Comparison of ENCODE assay signal across 11 cellular contexts in the genomic region with DNA sequence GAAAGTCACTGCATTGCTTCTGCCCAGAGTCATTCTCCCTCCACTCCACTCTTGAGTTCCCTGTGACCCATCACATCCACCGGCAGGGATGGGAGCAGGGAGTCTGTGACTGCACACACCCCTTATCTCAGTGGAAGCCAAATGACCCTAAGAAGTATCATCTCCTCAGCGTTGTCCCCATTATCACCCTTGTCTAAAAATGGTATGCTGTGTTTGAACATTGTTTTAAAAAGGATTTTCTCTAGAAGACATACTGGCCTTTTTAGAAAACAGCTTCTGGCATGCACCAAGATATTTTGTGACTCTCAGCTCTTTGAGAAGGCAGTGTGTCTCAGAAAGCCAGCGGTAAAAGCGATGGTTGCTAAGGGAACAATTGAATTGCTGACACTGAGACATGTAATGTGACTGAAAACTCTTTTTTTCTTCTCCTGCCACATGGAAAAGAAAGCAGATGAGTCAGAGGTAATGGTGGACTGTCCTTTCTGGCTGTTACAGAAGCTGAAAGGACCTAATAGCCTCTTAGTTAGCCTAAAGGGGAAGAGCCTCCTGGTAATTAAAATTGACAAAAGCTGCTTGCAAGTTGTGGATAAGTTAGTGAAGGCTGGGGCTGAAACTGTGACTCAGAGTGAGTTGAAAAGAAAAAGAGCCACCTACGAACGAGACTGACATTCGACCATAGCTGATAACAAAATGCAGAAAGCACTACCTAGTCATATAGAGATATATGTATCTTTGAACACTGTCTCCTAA.
A peak's percentile ranks its signal among the peaks of the same experiment; 100 is the strongest.
DNase-seq lines count a peak whose midpoint lies in the region; ATAC-seq, FAIRE-seq and TF ChIP-seq lines count a peak whose summit lies in the region.
"Had no signal": no experiment of that assay in that cellular context is flagged by ENCODE, and none has a peak within 500 bp of the region (broad histone marks: within the 10 kb centered on the region; RNA-seq: fewer than 3 reads in every experiment).

No MANE protein-coding gene starts in this region.

- no peaks in the 10 kb centered on the region for H4K20me1 ChIP-seq in H1 (replicated peaks in 1 of 2; ENCODE audit: control insufficient read depth in 1 of 2, insufficient read depth in 2 of 2, low read length in 2 of 2)

- H3K4me3 ChIP-seq in H1 (ENCODE audit: extremely low read depth in 1 of 4, insufficient read depth in 2 of 4, low read depth in 3 of 4, low read length in 4 of 4) = no peak overlapping the region
- H3K4me3 ChIP-seq: left ventricle myocardium inferior, SK-N-MC had no signal

- H3K27ac ChIP-seq in H1 (ENCODE audit: low read depth, low read length) = no peak overlapping the region
- H3K27ac ChIP-seq: HL-60, left ventricle myocardium inferior, SK-N-MC had no signal

- H3K79me1 ChIP-seq in H1 (ENCODE audit: low read depth, low read length) = no peaks in the 10 kb centered on the region

- no peak overlapping the region for H4K8ac ChIP-seq in H1 (ENCODE audit: extremely low read depth, insufficient read depth, low read length)

- peak overlapping the region; percentile 92 for H2AFZ ChIP-seq in H1 (ENCODE audit: low read length)

- H3K27me3 Mint-ChIP-seq in activated CD8-positive, alpha-beta memory T cell treated with anti-CD3 and anti-CD28 coated beads, Interleukin-2, amount 10 ng/mL, durations not matched to agents 7 days and 5 days = no peaks in the 10 kb centered on the region

- no peaks in the 10 kb centered on the region for H3K27me3 ChIP-seq in H1 (replicated peaks in 1 of 4; ENCODE audit: control insufficient read depth in 3 of 4, extremely low read depth in 1 of 4, insufficient read depth in 3 of 4, low read length in 3 of 4)

- no peaks in the 10 kb centered on the region; a peak in 2 of 7 replicates for H3K4me1 ChIP-seq in H1 (replicated peaks in 1 of 4; ENCODE audit: control insufficient read depth in 3 of 4, insufficient read depth in 4 of 4, low read length in 3 of 4)
- H3K4me1 ChIP-seq: left ventricle myocardium inferior had no signal

- peak; percentile 61 for DNase-seq in activated CD8-positive, alpha-beta memory T cell treated with anti-CD3 and anti-CD28 coated beads, Interleukin-2, amount 10 ng/mL, durations not matched to agents 7 days and 5 days
- no peak for DNase-seq in activated CD8-positive, alpha-beta memory T cell treated with anti-CD3 and anti-CD28 coated beads, Interleukin-2, amount 50 U/mL, for 4 hours
- DNase-seq in SK-MEL-5 (ENCODE audit: low read depth, low spot score) (peak; percentile 11), H1 (ENCODE audit: low read depth in 1 of 2, low spot score in 2 of 2) (no peak), RKO (ENCODE audit: low spot score) (no peak), RCC 7860 (ENCODE audit: low spot score) (no peak)
- DNase-seq in stimulated activated CD4-positive, alpha-beta T cell treated with anti-CD3 and anti-CD28 coated beads, Interleukin-1b, Interleukin-23, amount 100 ng/mL, for 48 hours = peak; percentile 56
- DNase-seq: left ventricle myocardium inferior had no signal

- in situ Hi-C loops in SK-MEL-5 (cut with HindIII; ENCODE audit: low pct_unique_long_range_greater_than_20kb, low sequenced_read_pairs) = no loop called here

- no peak for TF ChIP-seq POLR2A in H1 (IDR thresholded peaks at IDR 0.05; ENCODE audit: control extremely low read depth in 1 of 2, low read depth in 2 of 2, low read length in 2 of 2)

- H3K4me1 Mint-ChIP-seq in activated CD8-positive, alpha-beta memory T cell treated with anti-CD3 and anti-CD28 coated beads, Interleukin-2, amount 10 ng/mL, durations not matched to agents 7 days and 5 days = peaks cover 85% of the 10 kb centered on the region

- peak; percentile 62 for ATAC-seq in activated CD8-positive, alpha-beta memory T cell treated with anti-CD3 and anti-CD28 coated beads, Interleukin-2, amount 10 ng/mL, durations not matched to agents 7 days and 5 days
- ATAC-seq in HG03571 (IDR thresholded peaks at IDR 0.05; ENCODE audit: unreplicated experiment) = no peak

- no peak overlapping the region for H4K5ac ChIP-seq in H1 (ENCODE audit: insufficient read length, low read depth, low read length)

- FAIRE-seq in H1 (lab: Jason Lieb, UNC) (no peak), RCC 7860 (lab: Jason Lieb, UNC) (no peak)

- TF ChIP-seq EP300 in H1 (IDR thresholded peaks at IDR 0.05; ENCODE audit: borderline replicate concordance in 1 of 2, low read depth in 2 of 2, low read length in 2 of 2) = no peak

- no peak overlapping the region for H2BK5ac ChIP-seq in H1 (ENCODE audit: low read depth, low read length)

- H3K9ac ChIP-seq in H1 (replicated peaks in 1 of 4; ENCODE audit: extremely low read depth in 1 of 4, low read depth in 3 of 4, low read length in 3 of 4) = no peak overlapping the region

- CTCF ChIA-PET in activated CD8-positive, alpha-beta memory T cell treated with anti-CD3 and anti-CD28 coated beads, Interleukin-2, amount 10 ng/mL, durations not matched to agents 7 days and 5 days (lab: Charles Lee) = interaction anchor here (0.7 to 1.6 kb wide), 13 partner anchors 8 to 526 kb away, joined by 3 to 6 read pairs (median 4); no protein-coding TSS in a partner anchor
- CTCF ChIA-PET in H1 (lab: Charles Lee; ENCODE audit: partially characterized antibody) = interaction anchor here (0.5 to 3.0 kb wide), 7 partner anchors 9 to 595 kb away, joined by 3 to 29 read pairs (median 4); no protein-coding TSS in a partner anchor

- H4K91ac ChIP-seq in H1 (replicated peaks; ENCODE audit: insufficient read length, low read length) = no peak overlapping the region

- no peak overlapping the region for H2BK20ac ChIP-seq in H1 (ENCODE audit: low read length)

- no peak overlapping the region for H2AK5ac ChIP-seq in H1 (ENCODE audit: low read depth, low read length)

- no peak overlapping the region for H3K4ac ChIP-seq in H1 (replicated peaks; ENCODE audit: insufficient read length, low read depth, low read length)

- no peaks in the 10 kb centered on the region for H3K36me3 ChIP-seq in H1 (ENCODE audit: control insufficient read depth in 2 of 4, insufficient read depth in 4 of 4, low read length in 3 of 4)
- H3K36me3 ChIP-seq: left ventricle myocardium inferior had no signal

- no peak overlapping the region for H3K56ac ChIP-seq in H1 (replicated peaks; ENCODE audit: insufficient read length, low read depth, low read length)

- H3K4me3 Mint-ChIP-seq in activated CD8-positive, alpha-beta memory T cell treated with anti-CD3 and anti-CD28 coated beads, Interleukin-2, amount 10 ng/mL, durations not matched to agents 7 days and 5 days = peak overlapping the region; percentile 21

- H3K18ac ChIP-seq in H1 (ENCODE audit: extremely low read depth, low read length) = no peak overlapping the region

- POLR2A ChIA-PET in H1 (lab: Charles Lee; ENCODE audit: partially characterized antibody) = interaction anchor here (1.3 kb wide), 1 partner anchor 12 kb away, joined by 4 read pairs; no protein-coding TSS in a partner anchor

- H3K23ac ChIP-seq in H1 (ENCODE audit: insufficient read length) = no peak overlapping the region

- no peak overlapping the region for H2BK120ac ChIP-seq in H1 (replicated peaks; ENCODE audit: low read depth, low read length)

- no peaks in the 10 kb centered on the region for H3K9me3 Mint-ChIP-seq in activated CD8-positive, alpha-beta memory T cell treated with anti-CD3 and anti-CD28 coated beads, Interleukin-2, amount 10 ng/mL, durations not matched to agents 7 days and 5 days (ENCODE audit: low read depth)

- H2BK15ac ChIP-seq in H1 (ENCODE audit: low read length) = no peak overlapping the region

- peaks cover 19% of the 10 kb centered on the region for H3K36me3 Mint-ChIP-seq in activated CD8-positive, alpha-beta memory T cell treated with anti-CD3 and anti-CD28 coated beads, Interleukin-2, amount 10 ng/mL, durations not matched to agents 7 days and 5 days

- no peak for TF ChIP-seq RAD21 in H1 (IDR thresholded peaks at IDR 0.05 in 1 of 2, conservative IDR thresholded peaks at IDR 0.05 in 1 of 2; ENCODE audit: low read depth in 2 of 2, low read length in 2 of 2)

- peak overlapping the region; percentile 85 for H3K27ac Mint-ChIP-seq in activated CD8-positive, alpha-beta memory T cell treated with anti-CD3 and anti-CD28 coated beads, Interleukin-2, amount 10 ng/mL, durations not matched to agents 7 days and 5 days

- H3K4me2 ChIP-seq in H1 (ENCODE audit: insufficient read depth in 1 of 2, low read depth in 2 of 2, low read length in 2 of 2) = no peak overlapping the region

- H3K9me3 ChIP-seq in H1 (ENCODE audit: insufficient read depth in 2 of 2, low read depth in 1 of 2, low read length in 1 of 2) = no peaks in the 10 kb centered on the region
- H3K9me3 ChIP-seq: left ventricle myocardium inferior had no signal

- no peaks in the 10 kb centered on the region for H3K79me2 ChIP-seq in H1 (ENCODE audit: control insufficient read depth in 1 of 2, insufficient read depth in 2 of 2, low read length in 2 of 2)

- H3K14ac ChIP-seq in H1 (ENCODE audit: insufficient read length) = no peak overlapping the region

- TF ChIP-seq CTCF in H1 (IDR thresholded peaks at IDR 0.05; ENCODE audit: control extremely low read depth in 1 of 3, insufficient read depth in 1 of 3, low read depth in 1 of 3, low read length in 3 of 3) = no peak

- WGBS in H1 (ENCODE audit: extremely low coverage in 1 of 2, insufficient coverage in 1 of 2, insufficient read length in 1 of 2, insufficient replicate concordance in 2 of 2, low coverage in 1 of 2, low lambda C conversion rate in 2 of 2, missing lambda C conversion rate in 1 of 2), 2 experiments = 85% methylated on average over 7 of the region's 7 CpGs; no CpG with 5 or more reads in 1 of the 2 experiments

- H3K23me2 ChIP-seq in H1 (ENCODE audit: low read depth, low read length) = no peaks in the 10 kb centered on the region

- no peak overlapping the region for H2BK12ac ChIP-seq in H1 (ENCODE audit: low read depth, low read length)

TF ChIP-seq in H1, 55 proteins besides CTCF, POLR2A, EP300 and RAD21 (continues in another document):
- TF ChIP-seq CBX5 (IDR thresholded peaks at IDR 0.05; ENCODE audit: low read depth, low read length) (no peak), SP4 (IDR thresholded peaks at IDR 0.05; ENCODE audit: low read length) (no peak), CTBP2 (IDR thresholded peaks at IDR 0.05; ENCODE audit: borderline replicate concordance, insufficient read depth, insufficient read length, low read length) (no peak), CREB1 (IDR thresholded peaks at IDR 0.05) (no peak), PHF8 (conservative IDR thresholded peaks at IDR 0.05; ENCODE audit: low read depth, low read length) (no peak)
- TF ChIP-seq, protein P1, sequence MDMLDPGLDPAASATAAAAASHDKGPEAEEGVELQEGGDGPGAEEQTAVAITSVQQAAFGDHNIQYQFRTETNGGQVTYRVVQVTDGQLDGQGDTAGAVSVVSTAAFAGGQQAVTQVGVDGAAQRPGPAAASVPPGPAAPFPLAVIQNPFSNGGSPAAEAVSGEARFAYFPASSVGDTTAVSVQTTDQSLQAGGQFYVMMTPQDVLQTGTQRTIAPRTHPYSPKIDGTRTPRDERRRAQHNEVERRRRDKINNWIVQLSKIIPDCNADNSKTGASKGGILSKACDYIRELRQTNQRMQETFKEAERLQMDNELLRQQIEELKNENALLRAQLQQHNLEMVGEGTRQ (IDR thresholded peaks at IDR 0.05; ENCODE audit: low read length) = no peak
- TF ChIP-seq, protein P2, sequence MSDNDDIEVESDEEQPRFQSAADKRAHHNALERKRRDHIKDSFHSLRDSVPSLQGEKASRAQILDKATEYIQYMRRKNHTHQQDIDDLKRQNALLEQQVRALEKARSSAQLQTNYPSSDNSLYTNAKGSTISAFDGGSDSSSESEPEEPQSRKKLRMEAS (IDR thresholded peaks at IDR 0.05) = no peak

Comparison
In these comparisons a context has a peak if more than half of its experiments do, and no peak if none do; other contexts are left out.
1. DNase-seq: peak in activated CD8-positive, alpha-beta memory T cell treated with anti-CD3 and anti-CD28 coated beads, Interleukin-2, amount 10 ng/mL, durations not matched to agents 7 days and 5 days (single experiment), SK-MEL-5 (single experiment) and stimulated activated CD4-positive, alpha-beta T cell treated with anti-CD3 and anti-CD28 coated beads, Interleukin-1b, Interleukin-23, amount 100 ng/mL, for 48 hours (single experiment); none in activated CD8-positive, alpha-beta memory T cell treated with anti-CD3 and anti-CD28 coated beads, Interleukin-2, amount 50 U/mL, for 4 hours (single experiment), H1 (0 of 2), RKO (single experiment) and RCC 7860 (single experiment).